Comparison of ENCODE assay signal across 26 cellular contexts in the genomic region with DNA sequence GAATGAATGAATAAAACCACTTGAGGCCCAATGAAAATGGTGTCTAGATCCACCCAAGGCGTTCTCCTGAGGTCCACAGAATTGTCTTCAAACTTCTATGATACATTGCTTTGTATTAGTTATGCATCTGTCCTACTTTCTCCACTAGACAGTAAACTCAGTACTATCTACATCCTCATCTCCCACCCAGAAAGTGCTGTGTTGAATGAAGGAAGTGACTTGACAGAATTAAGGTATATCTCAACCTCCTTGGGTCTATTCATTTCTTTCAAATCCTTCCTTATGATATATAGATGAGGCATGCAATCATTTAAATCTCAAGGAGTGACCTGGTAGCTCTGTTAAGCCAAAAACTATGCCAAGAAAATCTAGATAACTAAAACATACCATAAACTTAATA. TPM values are rescaled to one million over a fixed set of nuclear protein-coding genes. Genes with fewer than 3 reads are reported as not detected.
"Had no signal": no experiment of that assay in that cellular context is flagged by ENCODE, and none has a peak within 500 bp of the region (broad histone marks: within the 10 kb centered on the region; RNA-seq: fewer than 3 reads in every experiment).

No MANE protein-coding gene starts in this region.

- H3K4me3 Mint-ChIP-seq: immature natural killer cell, memory B cell, mesothelial cell of epicardium had no signal

- DNase-seq: colonic mucosa; dermis blood vessel endothelial cell; esophagus squamous epithelium; foreskin fibroblast; immature natural killer cell; left cardiac atrium; left ventricle myocardium inferior; lower lobe of right lung; sigmoid colon; stimulated activated naive CD4-positive, alpha-beta T cell; stomach; substantia nigra; trophoblast cell had no signal

- H3K27ac Mint-ChIP-seq: memory B cell, mesothelial cell of epicardium had no signal

- H3K27me3 Mint-ChIP-seq: memory B cell had no signal

- ATAC-seq: left cardiac atrium, lower lobe of right lung had no signal

- H3K4me1 Mint-ChIP-seq: mesothelial cell of epicardium had no signal

- H3K9me3 Mint-ChIP-seq: immature natural killer cell, memory B cell had no signal

- H3K4me3 ChIP-seq: colonic mucosa, esophagus squamous epithelium, left ventricle myocardium inferior, lower lobe of right lung, sigmoid colon, skin epidermis, stomach, thoracic aorta had no signal

- H3K9me3 ChIP-seq: colonic mucosa, esophagus squamous epithelium, left ventricle myocardium inferior, lower lobe of right lung, neutrophil, sigmoid colon, stomach, thoracic aorta had no signal

- H3K27ac ChIP-seq: colonic mucosa, esophagus squamous epithelium, left ventricle myocardium inferior, lower lobe of right lung, neutrophil, sigmoid colon, skin epidermis, stomach, thoracic aorta had no signal

- H3K27me3 ChIP-seq: colonic mucosa, esophagus squamous epithelium, neutrophil, sigmoid colon, stomach had no signal

- H3K4me1 ChIP-seq: colonic mucosa, esophagus squamous epithelium, left ventricle myocardium inferior, lower lobe of right lung, sigmoid colon had no signal

RNA-seq across cellular contexts. Expression of gene OR1K1, which starts 44.2 kb away (rescaled TPM):
- total RNA-seq: colonic mucosa, dermis blood vessel endothelial cell, epithelial cell of proximal tubule, esophagus squamous epithelium, left cardiac atrium, left ventricle myocardium inferior, lower lobe of right lung, mesothelial cell of epicardium, mucosa of gallbladder, myocyte, osteoblast, pulmonary artery endothelial cell, sigmoid colon, stomach, thoracic aorta, urinary bladder had no signal
- polyA plus RNA-seq: immature natural killer cell, keratinocyte, neural cell, sigmoid colon, stomach, urinary bladder had no signal

RNA-seq across cellular contexts. Expression of gene OR5C1, which starts 55.4 kb away (rescaled TPM):
- total RNA-seq: colonic mucosa, dermis blood vessel endothelial cell, epithelial cell of proximal tubule, esophagus squamous epithelium, left cardiac atrium, left ventricle myocardium inferior, lower lobe of right lung, mesothelial cell of epicardium, mucosa of gallbladder, myocyte, osteoblast, pulmonary artery endothelial cell, sigmoid colon, stomach, thoracic aorta, urinary bladder had no signal
- polyA plus RNA-seq: immature natural killer cell, keratinocyte, neural cell, sigmoid colon, stomach, urinary bladder had no signal
